ENCODE assay signal across 3 cellular contexts in genomic region chr6:94446120-94446519, GRCh38.
TF ChIP-seq lines count a peak whose summit lies in the region.

No MANE protein-coding gene starts in this region.

TF ChIP-seq in GM23338, 12 proteins besides CTCF, POLR2A, EP300 and RAD21:
- no peak for TF ChIP-seq NANOG (IDR thresholded peaks at IDR 0.05; ENCODE audit: borderline replicate concordance)

TF ChIP-seq in H1, 55 proteins besides CTCF, POLR2A, EP300 and RAD21:
- TF ChIP-seq ATF2 (IDR thresholded peaks at IDR 0.05; ENCODE audit: low read length), result peak; percentile 53; the same call in 1 of the 2 replicates
- no peak for TF ChIP-seq SIX5 (IDR thresholded peaks at IDR 0.05; ENCODE audit: low read depth, low read length)

TF ChIP-seq in SK-N-SH treated with all-trans-retinoic acid at 6 μM for 48 hours, 23 proteins besides CTCF, POLR2A, EP300 and RAD21:
- TF ChIP-seq TSHZ2 (CRISPR knock-in tag; IDR thresholded peaks at IDR 0.05) (no peak), ZNF8 (CRISPR knock-in tag; IDR thresholded peaks at IDR 0.05) (no peak), ZNF70 (CRISPR knock-in tag; IDR thresholded peaks at IDR 0.05) (no peak), PPARA (CRISPR knock-in tag; IDR thresholded peaks at IDR 0.05; ENCODE audit: borderline replicate concordance) (no peak), PATZ1 (CRISPR knock-in tag; IDR thresholded peaks at IDR 0.05; ENCODE audit: borderline replicate concordance) (no peak), BACH2 (CRISPR knock-in tag; IDR thresholded peaks at IDR 0.05; ENCODE audit: borderline replicate concordance) (no peak), POU6F1 (CRISPR knock-in tag; IDR thresholded peaks at IDR 0.05; ENCODE audit: borderline replicate concordance, low read depth) (no peak), ARNTL (CRISPR knock-in tag; IDR thresholded peaks at IDR 0.05; ENCODE audit: borderline replicate concordance, low read depth) (no peak), ZC3H10 (CRISPR knock-in tag; IDR thresholded peaks at IDR 0.05) (no peak), ZFP3 (CRISPR knock-in tag; IDR thresholded peaks at IDR 0.05) (no peak), ZFP30 (CRISPR knock-in tag; IDR thresholded peaks at IDR 0.05) (no peak), ISL1 (CRISPR knock-in tag; IDR thresholded peaks at IDR 0.05) (no peak)
